In genomic region chr6:151014404-151015150, GRCh38 we compare ENCODE assay signal across 8 cellular contexts.
DNase-seq lines count a peak whose midpoint lies in the region; ATAC-seq lines count a peak whose summit lies in the region.

No MANE protein-coding gene starts in this region.

- no peak overlapping the region for H3K27ac Mint-ChIP-seq in activated CD4-positive, alpha-beta T cell treated with anti-CD3 and anti-CD28 coated beads, Interleukin-2, amount 10 ng/mL, durations not matched to agents 7 days and 5 days
- H3K27ac Mint-ChIP-seq in memory B cell = no peak overlapping the region

- DNase-seq in NCI-H2107 treated with DMSO at 0.1 percent for 48 hours (lab: John Stamatoyannopoulos, UW; ENCODE audit: unreplicated experiment) (peak; percentile 76), NCI-H2107 (lab: John Stamatoyannopoulos, UW) (no peak), NCI-H2227 (lab: John Stamatoyannopoulos, UW; ENCODE audit: unreplicated experiment) (peak; percentile 69), ecto neural progenitor cell (ENCODE audit: low spot score) (peak; percentile 69), memory B cell (ENCODE audit: low spot score in 2 of 2) (peak; percentile 51 to 54)
- DNase-seq in activated CD4-positive, alpha-beta T cell treated with anti-CD3 and anti-CD28 coated beads, Interleukin-2, amount 10 ng/mL, durations not matched to agents 7 days and 5 days = peak; percentile 64
- peak; percentile 13 to 26 for DNase-seq in stimulated activated CD8-positive, alpha-beta memory T cell treated with anti-CD3 and anti-CD28 coated beads, Interleukin-2, amount 100 ng/mL, for 48 hours (ENCODE audit: low read depth in 2 of 2)

- CTCF ChIA-PET in activated CD4-positive, alpha-beta T cell treated with anti-CD3 and anti-CD28 coated beads, Interleukin-2, amount 10 ng/mL, durations not matched to agents 7 days and 5 days (lab: Charles Lee) = interaction anchor here (0.5 to 5.3 kb wide), 24 partner anchors 9 to 935 kb away, joined by 3 to 44 read pairs (median 4); no protein-coding TSS in a partner anchor

- H3K4me1 Mint-ChIP-seq in activated CD4-positive, alpha-beta T cell treated with anti-CD3 and anti-CD28 coated beads, Interleukin-2, amount 10 ng/mL, durations not matched to agents 7 days and 5 days = peaks cover 11% of the 10 kb centered on the region
- H3K4me1 Mint-ChIP-seq in memory B cell = peaks cover 2% of the 10 kb centered on the region

- no peak overlapping the region for H3K4me3 Mint-ChIP-seq in activated CD4-positive, alpha-beta T cell treated with anti-CD3 and anti-CD28 coated beads, Interleukin-2, amount 10 ng/mL, durations not matched to agents 7 days and 5 days
- H3K4me3 Mint-ChIP-seq in memory B cell = peak overlapping the region; percentile 38

- no peaks in the 10 kb centered on the region for H3K9me3 Mint-ChIP-seq in activated CD4-positive, alpha-beta T cell treated with anti-CD3 and anti-CD28 coated beads, Interleukin-2, amount 10 ng/mL, durations not matched to agents 7 days and 5 days
- H3K9me3 Mint-ChIP-seq in memory B cell = no peaks in the 10 kb centered on the region

- ATAC-seq in HG03045 (IDR thresholded peaks at IDR 0.05; ENCODE audit: unreplicated experiment) (peak; percentile 67), memory B cell (ENCODE audit: low read depth) (peak; percentile 70)

- peaks cover 19% of the 10 kb centered on the region for H3K36me3 Mint-ChIP-seq in activated CD4-positive, alpha-beta T cell treated with anti-CD3 and anti-CD28 coated beads, Interleukin-2, amount 10 ng/mL, durations not matched to agents 7 days and 5 days (ENCODE audit: low read depth)
- peaks cover 6% of the 10 kb centered on the region for H3K36me3 Mint-ChIP-seq in memory B cell

- POLR2A ChIA-PET in activated CD4-positive, alpha-beta T cell treated with anti-CD3 and anti-CD28 coated beads, Interleukin-2, amount 10 ng/mL, durations not matched to agents 7 days and 5 days (lab: Charles Lee) = no interaction called here

- no peaks in the 10 kb centered on the region for H3K27me3 Mint-ChIP-seq in activated CD4-positive, alpha-beta T cell treated with anti-CD3 and anti-CD28 coated beads, Interleukin-2, amount 10 ng/mL, durations not matched to agents 7 days and 5 days
- H3K27me3 Mint-ChIP-seq in memory B cell = no peaks in the 10 kb centered on the region
